Comparison of ENCODE assay signal across 28 cellular contexts in the genomic region with DNA sequence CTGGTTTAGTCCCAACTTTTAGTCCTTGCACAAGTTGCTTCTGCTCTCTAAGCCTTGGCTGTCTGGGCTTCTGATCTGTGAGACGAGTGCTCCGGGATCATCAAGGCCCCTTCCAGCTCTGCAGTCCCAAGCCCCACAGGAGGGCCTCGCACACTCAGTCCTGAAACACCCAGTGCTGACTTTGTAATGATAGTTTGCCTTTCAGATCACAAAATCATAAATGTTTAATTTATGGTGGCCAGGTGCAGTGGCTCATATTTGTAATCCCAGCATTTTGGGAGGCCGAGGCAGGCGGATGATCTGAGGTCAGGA.
"Had no signal": no experiment of that assay in that cellular context is flagged by ENCODE, and none has a peak within 500 bp of the region (broad histone marks: within the 10 kb centered on the region; RNA-seq: fewer than 3 reads in every experiment).

No MANE protein-coding gene starts in this region.

- H3K9me3 ChIP-seq: esophagus squamous epithelium, left ventricle myocardium inferior, lower lobe of right lung, pancreas, right lobe of liver, thoracic aorta, tibial nerve, upper lobe of left lung, uterus had no signal

- DNase-seq: dermis blood vessel endothelial cell; effector memory CD4-positive, alpha-beta T cell; esophagus squamous epithelium; foreskin melanocyte; glutamatergic neuron; hypothalamus; immature natural killer cell; kidney glomerular epithelial cell; left colon; left ventricle myocardium inferior; lower lobe of right lung; natural killer cell; occipital lobe; pancreas; retina; right lobe of liver; small intestine; stimulated activated CD4-positive, alpha-beta T cell treated with anti-CD3 and anti-CD28 coated beads, Interleukin-12 subunit alpha, Interleukin-12 subunit beta, amount 100 ng/mL, for 4 hours; stimulated activated CD4-positive, alpha-beta T cell treated with anti-CD3 and anti-CD28 coated beads, Interleukin-1b, Interleukin-23, amount 100 ng/mL, for 48 hours; stimulated activated CD4-positive, alpha-beta T cell treated with anti-CD3 and anti-CD28 coated beads, Interleukin-4, amount 100 ng/mL, for 1 hour; stimulated activated CD8-positive, alpha-beta memory T cell treated with anti-CD3 and anti-CD28 coated beads, Interleukin-4, amount 100 ng/mL, for 48 hours; stimulated activated naive CD4-positive, alpha-beta T cell treated with Interleukin-2 at 50 U/mL for 16 hours; substantia nigra; upper lobe of left lung; uterus had no signal

- ATAC-seq: left colon, natural killer cell, right lobe of liver had no signal

- H3K4me3 ChIP-seq: coronary artery, esophagus squamous epithelium, left ventricle myocardium inferior, lower lobe of right lung, pancreas, right lobe of liver, thoracic aorta, tibial nerve, upper lobe of left lung, uterus had no signal

- H3K27ac ChIP-seq: coronary artery, esophagus squamous epithelium, left ventricle myocardium inferior, lower lobe of right lung, pancreas, right lobe of liver, thoracic aorta, tibial nerve, upper lobe of left lung, uterus had no signal

- H3K36me3 ChIP-seq: esophagus squamous epithelium, left ventricle myocardium inferior, lower lobe of right lung, pancreas, right lobe of liver, thoracic aorta, tibial nerve, upper lobe of left lung, uterus had no signal

- H3K4me1 ChIP-seq: esophagus squamous epithelium, lower lobe of right lung, pancreas, right lobe of liver, tibial nerve, upper lobe of left lung, uterus had no signal

- H3K27me3 ChIP-seq: esophagus squamous epithelium, pancreas, right lobe of liver, tibial nerve, upper lobe of left lung, uterus had no signal
